In genomic region chr3:171376125-171376947, GRCh38 we compare ENCODE assay signal across 11 cellular contexts.
DNase-seq lines count a peak whose midpoint lies in the region; ATAC-seq and TF ChIP-seq lines count a peak whose summit lies in the region.
"Had no signal": no experiment of that assay in that cellular context is flagged by ENCODE, and none has a peak within 500 bp of the region (broad histone marks: within the 10 kb centered on the region; RNA-seq: fewer than 3 reads in every experiment).

No MANE protein-coding gene starts in this region.

- H3K27me3 ChIP-seq in tibial nerve: no peaks in the 10 kb centered on the region

- WGBS in tibial nerve, 2 donors: 80 to 86% methylated on average over 4 of the region's 4 CpGs

- H3K4me1 ChIP-seq in tibial nerve: peaks cover 0 to 4% (median 0%) of the 10 kb centered on the region in 4 donors

- H3K4me3 Mint-ChIP-seq in activated T-cell treated with anti-CD3 and anti-CD28 coated beads, Interleukin-2, amount 50 U/mL, for 4 hours: no peak overlapping the region
- H3K4me3 Mint-ChIP-seq: stimulated activated memory B cell treated with anti-CD40 and anti-IgM and Interleukin-4, amounts not matched to agents 10 μg/mL and 1 μg/mL and 100 μg/mL, for 72 hours had no signal

- H3K36me3 Mint-ChIP-seq in activated T-cell treated with anti-CD3 and anti-CD28 coated beads, Interleukin-2, amount 50 U/mL, for 4 hours (ENCODE audit: insufficient read depth): peaks cover 3% of the 10 kb centered on the region
- H3K36me3 Mint-ChIP-seq: stimulated activated memory B cell treated with anti-CD40 and anti-IgM and Interleukin-4, amounts not matched to agents 10 μg/mL and 1 μg/mL and 100 μg/mL, for 72 hours had no signal

- H3K4me3 ChIP-seq in tibial nerve: no peak overlapping the region

- ATAC-seq in activated T-cell treated with anti-CD3 and anti-CD28 coated beads, Interleukin-2, amount 50 U/mL, for 4 hours: peak; percentile 66 to 67
- ATAC-seq: stimulated activated memory B cell treated with anti-CD40 and anti-IgM and Interleukin-4, amounts not matched to agents 10 μg/mL and 1 μg/mL and 100 μg/mL, for 72 hours had no signal

- DNase-seq in activated T-cell treated with anti-CD3 and anti-CD28 coated beads, Interleukin-2, amount 50 U/mL, for 4 hours: no peak
- DNase-seq in activated T-cell treated with anti-CD3 and anti-CD28 coated beads, Interleukin-2, amount 50 U/mL, for 1 hour: no peak
- DNase-seq in amniotic epithelial cell (ENCODE audit: low read depth): peak; percentile 93
- peak; percentile 27 for DNase-seq in kidney glomerular epithelial cell (lab: John Stamatoyannopoulos, UW)
- no peak for DNase-seq in tibial nerve (ENCODE audit: low spot score in 2 of 2)
- DNase-seq in NCI-H774 (lab: John Stamatoyannopoulos, UW): no peak
- DNase-seq in NCI-H345 treated with DMSO at 0.1 percent for 48 hours (lab: John Stamatoyannopoulos, UW; ENCODE audit: unreplicated experiment): no peak
- DNase-seq in NCI-H69 (lab: John Stamatoyannopoulos, UW): no peak
- DNase-seq: NCI-H345 had no signal

- peak overlapping the region in 3 of 4 donors; percentile 1 to 52 (median 34) for H3K27ac ChIP-seq in tibial nerve
- H3K27ac ChIP-seq: epithelial cell of prostate had no signal

- TF ChIP-seq POLR2A in tibial nerve (IDR thresholded peaks at IDR 0.05): no peak

- TF ChIP-seq EP300 in tibial nerve (IDR thresholded peaks at IDR 0.05): peak in 1 of 2 donors; percentile 36

- no peaks in the 10 kb centered on the region for H3K36me3 ChIP-seq in tibial nerve

- peaks cover 47% of the 10 kb centered on the region for H3K4me1 Mint-ChIP-seq in activated T-cell treated with anti-CD3 and anti-CD28 coated beads, Interleukin-2, amount 50 U/mL, for 4 hours (ENCODE audit: low read depth)
- H3K4me1 Mint-ChIP-seq: stimulated activated memory B cell treated with anti-CD40 and anti-IgM and Interleukin-4, amounts not matched to agents 10 μg/mL and 1 μg/mL and 100 μg/mL, for 72 hours had no signal

- H3K9me3 Mint-ChIP-seq in activated T-cell treated with anti-CD3 and anti-CD28 coated beads, Interleukin-2, amount 50 U/mL, for 4 hours: no peaks in the 10 kb centered on the region
- H3K9me3 Mint-ChIP-seq: stimulated activated memory B cell treated with anti-CD40 and anti-IgM and Interleukin-4, amounts not matched to agents 10 μg/mL and 1 μg/mL and 100 μg/mL, for 72 hours had no signal

- H3K9me3 ChIP-seq in tibial nerve: no peaks in the 10 kb centered on the region

- no peak for TF ChIP-seq CTCF in tibial nerve (IDR thresholded peaks at IDR 0.05)

- H3K27me3 Mint-ChIP-seq in activated T-cell treated with anti-CD3 and anti-CD28 coated beads, Interleukin-2, amount 50 U/mL, for 4 hours (ENCODE audit: low read depth): no peaks in the 10 kb centered on the region
- H3K27me3 Mint-ChIP-seq: stimulated activated memory B cell treated with anti-CD40 and anti-IgM and Interleukin-4, amounts not matched to agents 10 μg/mL and 1 μg/mL and 100 μg/mL, for 72 hours had no signal

Comparison
In these comparisons a context has a peak if more than half of its experiments do, and no peak if none do; other contexts are left out.
1. DNase-seq: peak in amniotic epithelial cell (single experiment) and kidney glomerular epithelial cell (single experiment); none in activated T-cell treated with anti-CD3 and anti-CD28 coated beads, Interleukin-2, amount 50 U/mL, for 4 hours (single experiment), activated T-cell treated with anti-CD3 and anti-CD28 coated beads, Interleukin-2, amount 50 U/mL, for 1 hour (single experiment), tibial nerve (0 of 2), NCI-H774 (single experiment), NCI-H345 treated with DMSO at 0.1 percent for 48 hours (single experiment) and NCI-H69 (single experiment).